19 cellular contexts compared by ENCODE assay signal in genomic region chr2:172938713-172939375, GRCh38.
DNase-seq lines count a peak whose midpoint lies in the region; ATAC-seq, FAIRE-seq and TF ChIP-seq lines count a peak whose summit lies in the region.
"Had no signal": no experiment of that assay in that cellular context is flagged by ENCODE, and none has a peak within 500 bp of the region (broad histone marks: within the 10 kb centered on the region; RNA-seq: fewer than 3 reads in every experiment).

No MANE protein-coding gene starts in this region.

- no peak overlapping the region for H3K27ac Mint-ChIP-seq in astrocyte (ENCODE audit: unreplicated experiment)
- H3K27ac Mint-ChIP-seq in activated naive CD4-positive, alpha-beta T cell treated with anti-CD3 and anti-CD28 coated beads for 36 hours, result no peak overlapping the region
- H3K27ac Mint-ChIP-seq: CD4-positive, alpha-beta memory T cell had no signal

- H3K9me3 Mint-ChIP-seq in astrocyte (ENCODE audit: unreplicated experiment), result peaks cover 15% of the 10 kb centered on the region
- H3K9me3 Mint-ChIP-seq in activated naive CD4-positive, alpha-beta T cell treated with anti-CD3 and anti-CD28 coated beads for 36 hours, result peaks cover 11% of the 10 kb centered on the region

- H2AFZ ChIP-seq in astrocyte (ENCODE audit: low read depth, low read length), result no peak overlapping the region

- peaks cover 3% of the 10 kb centered on the region for H3K36me3 Mint-ChIP-seq in astrocyte (ENCODE audit: low read depth, unreplicated experiment)
- H3K36me3 Mint-ChIP-seq in activated naive CD4-positive, alpha-beta T cell treated with anti-CD3 and anti-CD28 coated beads for 36 hours (ENCODE audit: low read depth), result no peaks in the 10 kb centered on the region
- H3K36me3 Mint-ChIP-seq: CD4-positive, alpha-beta memory T cell had no signal

- no peaks in the 10 kb centered on the region for H3K27me3 Mint-ChIP-seq in astrocyte (ENCODE audit: low read depth, unreplicated experiment)
- no peaks in the 10 kb centered on the region for H3K27me3 Mint-ChIP-seq in activated naive CD4-positive, alpha-beta T cell treated with anti-CD3 and anti-CD28 coated beads for 36 hours (ENCODE audit: low read depth)

- no peaks in the 10 kb centered on the region for H4K20me1 ChIP-seq in astrocyte (ENCODE audit: insufficient read depth, low read length)

- H3K4me1 Mint-ChIP-seq in astrocyte (ENCODE audit: low read depth, unreplicated experiment), result no peaks in the 10 kb centered on the region
- H3K4me1 Mint-ChIP-seq in activated naive CD4-positive, alpha-beta T cell treated with anti-CD3 and anti-CD28 coated beads for 36 hours (ENCODE audit: low read depth), result peaks cover 10% of the 10 kb centered on the region

- H3K9me3 ChIP-seq in astrocyte (ENCODE audit: insufficient read depth, low read depth, low read length) (peaks cover 4% of the 10 kb centered on the region), small intestine (ENCODE audit: control insufficient read depth, low read depth) (no peaks in the 10 kb centered on the region)

- TF ChIP-seq CTCF in astrocyte (IDR thresholded peaks at IDR 0.05; ENCODE audit: insufficient read depth, low read depth, low read length) (no peak), fibroblast of the aortic adventitia (IDR thresholded peaks at IDR 0.05; ENCODE audit: insufficient read depth, low read length) (no peak), coronary artery (IDR thresholded peaks at IDR 0.05) (no peak)

- intact Hi-C loops in activated naive CD4-positive, alpha-beta T cell treated with anti-CD3 and anti-CD28 coated beads for 36 hours (cut with micrococcal nuclease), result no loop called here

- ATAC-seq in GM21737 (IDR thresholded peaks at IDR 0.05; ENCODE audit: unreplicated experiment), result no peak

- H3K27ac ChIP-seq in astrocyte (ENCODE audit: low read depth, low read length), result no peak overlapping the region
- no peak overlapping the region for H3K27ac ChIP-seq in small intestine (ENCODE audit: low read depth in 1 of 2, low read length in 1 of 2)
- no peak overlapping the region for H3K27ac ChIP-seq in coronary artery
- H3K27ac ChIP-seq: 22Rv1, RWPE1 had no signal

- no peaks in the 10 kb centered on the region for H3K27me3 ChIP-seq in astrocyte (ENCODE audit: insufficient read depth, low read length)
- H3K27me3 ChIP-seq in small intestine (ENCODE audit: control insufficient read depth in 2 of 2, insufficient read depth in 2 of 2, low read length in 2 of 2), result no peaks in the 10 kb centered on the region

- FAIRE-seq in astrocyte (lab: Jason Lieb, UNC) (no peak), small intestine (lab: Jason Lieb, UNC) (no peak)
- FAIRE-seq: G401.6, GM12891 had no signal

- no peak overlapping the region for H3K4me3 ChIP-seq in astrocyte (ENCODE audit: insufficient read depth, low read depth, low read length)
- no peak overlapping the region for H3K4me3 ChIP-seq in fibroblast of the aortic adventitia (ENCODE audit: low read depth, low read length)
- H3K4me3 ChIP-seq in small intestine (ENCODE audit: low read depth in 1 of 2, low read length in 2 of 2), result no peak overlapping the region
- H3K4me3 ChIP-seq in coronary artery, result no peak overlapping the region

- DNase-seq in DMS 273 (lab: John Stamatoyannopoulos, UW; ENCODE audit: unreplicated experiment) (peak; percentile 8), DMS 273 treated with DMSO at 0.1 percent for 48 hours (lab: John Stamatoyannopoulos, UW) (no peak), astrocyte (ENCODE audit: low read depth) (peak; percentile 33), fibroblast of the aortic adventitia (ENCODE audit: low read depth) (peak; percentile 66), small intestine (peak; percentile 81), coronary artery (ENCODE audit: low spot score) (no peak)
- DNase-seq in activated naive CD4-positive, alpha-beta T cell treated with anti-CD3 and anti-CD28 coated beads for 36 hours, result no peak
- DNase-seq: CD4-positive, alpha-beta memory T cell; DMS79 treated with DMSO at 0.1 percent for 48 hours; GOT3; NCI-H1105 treated with DMSO at 0.1 percent for 48 hours; NCI-H187; NCI-H446 treated with DMSO at 0.1 percent for 48 hours; NCI-H774 had no signal

- H3K4me2 ChIP-seq in astrocyte (ENCODE audit: low read length), result no peak overlapping the region

- no peaks in the 10 kb centered on the region for H3K4me1 ChIP-seq in astrocyte (ENCODE audit: insufficient read depth, low read length)
- no peaks in the 10 kb centered on the region for H3K4me1 ChIP-seq in small intestine (ENCODE audit: control insufficient read depth in 2 of 2, insufficient read depth in 1 of 2, low read depth in 1 of 2, low read length in 1 of 2)

- WGBS in small intestine, 3 donors, result 36 to 54% (median 41%) methylated on average over 5 of the region's 5 CpGs

- no peaks in the 10 kb centered on the region for H3K79me2 ChIP-seq in astrocyte (ENCODE audit: insufficient read depth, low read length)

- H3K36me3 ChIP-seq in astrocyte (ENCODE audit: insufficient read depth, low read length) (no peaks in the 10 kb centered on the region), small intestine (ENCODE audit: control insufficient read depth in 2 of 2, insufficient read depth in 2 of 2, low read length in 2 of 2) (no peaks in the 10 kb centered on the region)

- CTCF ChIA-PET in activated naive CD4-positive, alpha-beta T cell treated with anti-CD3 and anti-CD28 coated beads for 36 hours (lab: Charles Lee), result no interaction called here

- no peak overlapping the region for H3K9ac ChIP-seq in astrocyte (ENCODE audit: low read length)

- H3K4me3 Mint-ChIP-seq in astrocyte (ENCODE audit: unreplicated experiment), result no peak overlapping the region
- H3K4me3 Mint-ChIP-seq in activated naive CD4-positive, alpha-beta T cell treated with anti-CD3 and anti-CD28 coated beads for 36 hours, result no peak overlapping the region
- H3K4me3 Mint-ChIP-seq: CD4-positive, alpha-beta memory T cell had no signal

Comparison
In these comparisons a context has a peak if more than half of its experiments do, and no peak if none do; other contexts are left out.
1. DNase-seq: peak in DMS 273 (single experiment), astrocyte (single experiment), fibroblast of the aortic adventitia (single experiment) and small intestine (single experiment); none in DMS 273 treated with DMSO at 0.1 percent for 48 hours (single experiment), activated naive CD4-positive, alpha-beta T cell treated with anti-CD3 and anti-CD28 coated beads for 36 hours (single experiment) and coronary artery (single experiment).